ENCODE assay signal across 6 cellular contexts in genomic region chr15:81377871-81378270, GRCh38. TPM values are rescaled to one million over a fixed set of nuclear protein-coding genes. Genes with fewer than 3 reads are reported as not detected.
"Had no signal": no experiment of that assay in that cellular context is flagged by ENCODE, and none has a peak within 500 bp of the region (broad histone marks: within the 10 kb centered on the region; RNA-seq: fewer than 3 reads in every experiment).

No MANE protein-coding gene starts in this region.

- DNase-seq: H9, HCEC 1CT, IMR-90 had no signal

- H3K9me3 Mint-ChIP-seq: GM23338, H9 had no signal

- H3K27ac Mint-ChIP-seq: GM23338, H9 had no signal

- H3K4me3 ChIP-seq: GM23338 had no signal

- ATAC-seq: GM23338 had no signal

- H3K4me3 Mint-ChIP-seq: GM23338, H9 had no signal

RNA-seq across cellular contexts. Expression of gene TMC3, which starts 3.9 kb away (rescaled TPM):
- total RNA-seq: GM23338, H1, H9, HT-29, IMR-90 had no signal
- polyA plus RNA-seq: H1, IMR-90 had no signal
